ENCODE assay signal across 14 cellular contexts in the genomic region with DNA sequence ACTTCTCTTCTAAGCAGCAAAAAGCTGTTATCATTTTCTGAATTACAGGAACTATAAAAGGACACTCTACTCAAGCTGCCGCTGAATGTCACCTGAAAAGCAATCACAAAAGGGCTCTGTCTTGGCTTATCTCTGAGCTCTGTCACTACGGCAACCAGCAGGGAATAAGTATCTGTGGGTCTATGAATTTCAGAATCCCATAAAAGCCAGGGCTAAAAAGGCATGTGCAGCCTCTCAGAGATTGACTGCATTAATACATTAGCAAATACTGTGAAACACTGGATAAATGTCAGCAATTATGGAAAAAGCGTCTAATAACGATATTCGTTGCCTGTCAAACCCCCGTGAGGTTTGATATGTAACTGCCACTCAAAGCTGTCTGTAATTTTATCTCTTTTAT.
DNase-seq lines count a peak whose midpoint lies in the region; ATAC-seq and TF ChIP-seq lines count a peak whose summit lies in the region.
"Had no signal": no experiment of that assay in that cellular context is flagged by ENCODE, and none has a peak within 500 bp of the region (broad histone marks: within the 10 kb centered on the region; RNA-seq: fewer than 3 reads in every experiment).

No MANE protein-coding gene starts in this region.

- no peak overlapping the region for H2AFZ ChIP-seq in hepatocyte

- 34% methylated on average over 6 of the region's 6 CpGs for WGBS in hepatocyte (ENCODE audit: low lambda C conversion rate, missing lambda C conversion rate)

- H3K9me2 ChIP-seq in hepatocyte (replicated peaks; ENCODE audit: insufficient read depth): no peaks in the 10 kb centered on the region

- ATAC-seq in left cardiac atrium: no peak
- ATAC-seq: activated CD8-positive, alpha-beta T cell treated with anti-CD3 and anti-CD28 coated beads, Interleukin-2, amount 10 ng/mL, durations not matched to agents 7 days and 5 days had no signal

- peaks cover 4% of the 10 kb centered on the region for H3K4me1 ChIP-seq in hepatocyte (ENCODE audit: insufficient read depth)
- H3K4me1 ChIP-seq: Caco-2 had no signal

- in situ Hi-C loops in GM13976 (cut with MboI; ENCODE audit: low sequenced_read_pairs, unreplicated experiment): no loop called here

- intact Hi-C loops in left cardiac atrium (cut with DNase I): no loop called here

- DNase-seq in D341Med (ENCODE audit: low spot score): peak; percentile 31
- DNase-seq in NCI-H1417 (lab: John Stamatoyannopoulos, UW): peak; percentile 72 to 96 (median 74)
- peak; percentile 71 for DNase-seq in NCI-H345 (lab: John Stamatoyannopoulos, UW)
- DNase-seq in hepatocyte (ENCODE audit: low spot score): peak; percentile 8
- DNase-seq in iPS-NIHi7 (ENCODE audit: extremely low spot score): no peak
- no peak for DNase-seq in GM13976 (ENCODE audit: low spot score)
- no peak for DNase-seq in NOMO-1 treated with DMSO at 0.1 percent for 48 hours (lab: John Stamatoyannopoulos, UW; ENCODE audit: unreplicated experiment)
- no peak for DNase-seq in left cardiac atrium
- DNase-seq: activated CD8-positive, alpha-beta T cell treated with anti-CD3 and anti-CD28 coated beads, Interleukin-2, amount 10 ng/mL, durations not matched to agents 7 days and 5 days; activated effector memory CD4-positive, alpha-beta T cell treated with Interleukin-2 at 50 U/mL for 16 hours; Caco-2; effector CD8-positive, alpha-beta T cell; foreskin fibroblast; Right ventricle myocardium superior had no signal

- peak overlapping the region; percentile 28 for H3K4me2 ChIP-seq in hepatocyte

- H3K36me3 ChIP-seq in hepatocyte (replicated peaks; ENCODE audit: insufficient read depth, low read depth): no peaks in the 10 kb centered on the region

- TF ChIP-seq CTCF in hepatocyte (IDR thresholded peaks at IDR 0.05; ENCODE audit: poor library complexity): no peak
- TF ChIP-seq CTCF in GM13976 (IDR thresholded peaks at IDR 0.05; ENCODE audit: borderline replicate concordance, control extremely low read depth, extremely low read depth, insufficient read depth, missing control alignments): no peak

- no peak overlapping the region for H3K4me3 ChIP-seq in hepatocyte

- no peaks in the 10 kb centered on the region for H3K27me3 ChIP-seq in hepatocyte

- H3K79me2 ChIP-seq in hepatocyte: no peaks in the 10 kb centered on the region

- H3K9me3 ChIP-seq in hepatocyte (ENCODE audit: low read depth): no peaks in the 10 kb centered on the region
- H3K9me3 ChIP-seq: Caco-2 had no signal

- H4K20me1 ChIP-seq in hepatocyte (ENCODE audit: insufficient read depth, poor library complexity, severe bottlenecking): no peaks in the 10 kb centered on the region

- no peak overlapping the region for H3K27ac ChIP-seq in hepatocyte

Comparison
In these comparisons a context has a peak if more than half of its experiments do, and no peak if none do; other contexts are left out.
1. DNase-seq: peak in D341Med (single experiment), NCI-H1417 (3 of 3), NCI-H345 (single experiment) and hepatocyte (single experiment); none in iPS-NIHi7 (single experiment), GM13976 (single experiment), NOMO-1 treated with DMSO at 0.1 percent for 48 hours (single experiment) and left cardiac atrium (single experiment).